1 cellular context compared by ENCODE assay signal in genomic region chr17:30450125-30451027, GRCh38.
TF ChIP-seq lines count a peak whose summit lies in the region.

No MANE protein-coding gene starts in this region.

TF ChIP-seq in HepG2, 621 proteins besides CTCF, POLR2A, EP300 and RAD21 (continued from another document and continues in another):
- no peak for TF ChIP-seq ZNF704 (CRISPR knock-in tag; IDR thresholded peaks at IDR 0.05; ENCODE audit: borderline replicate concordance)
- TF ChIP-seq KDM5A (IDR thresholded peaks at IDR 0.05; ENCODE audit: borderline replicate concordance, low read length), result peak; percentile 51; the same call in 1 of the 2 replicates
- no peak for TF ChIP-seq USF2 (IDR thresholded peaks at IDR 0.05; ENCODE audit: low read depth, low read length)
- TF ChIP-seq USF2 (CRISPR knock-in tag; IDR thresholded peaks at IDR 0.05; ENCODE audit: borderline replicate concordance), result no peak
- peak; percentile 49; the same call in 1 of the 2 replicates for TF ChIP-seq ZFP91 (CRISPR knock-in tag; IDR thresholded peaks at IDR 0.05; ENCODE audit: borderline replicate concordance)
- peak; percentile 89 for TF ChIP-seq ZMYM4 (CRISPR knock-in tag; IDR thresholded peaks at IDR 0.05)
- TF ChIP-seq ZNF782 (CRISPR knock-in tag; IDR thresholded peaks at IDR 0.05; ENCODE audit: borderline replicate concordance), result no peak
- TF ChIP-seq ZNF281 (CRISPR knock-in tag; IDR thresholded peaks at IDR 0.05; ENCODE audit: borderline replicate concordance), result no peak
- TF ChIP-seq HBP1 (CRISPR knock-in tag; IDR thresholded peaks at IDR 0.05; ENCODE audit: low read depth), result no peak
- peak; percentile 70 for TF ChIP-seq HNF1B (CRISPR knock-in tag; IDR thresholded peaks at IDR 0.05)
- no peak; the same call in 1 of the 2 replicates for TF ChIP-seq THRA (CRISPR knock-in tag; IDR thresholded peaks at IDR 0.05; ENCODE audit: borderline replicate concordance)
- peak; percentile 68; the same call in 1 of the 2 replicates for TF ChIP-seq ZNF792 (CRISPR knock-in tag; IDR thresholded peaks at IDR 0.05)
- TF ChIP-seq ZBTB2 (CRISPR knock-in tag; IDR thresholded peaks at IDR 0.05; ENCODE audit: low read depth), result no peak
- no peak for TF ChIP-seq ELF4 (CRISPR knock-in tag; IDR thresholded peaks at IDR 0.05; ENCODE audit: borderline replicate concordance)
- no peak for TF ChIP-seq ZNF773 (CRISPR knock-in tag; IDR thresholded peaks at IDR 0.05; ENCODE audit: borderline replicate concordance)
- TF ChIP-seq DMAP1 (CRISPR knock-in tag; IDR thresholded peaks at IDR 0.05), result no peak
- TF ChIP-seq SMAD9 (CRISPR knock-in tag; IDR thresholded peaks at IDR 0.05), result no peak
- TF ChIP-seq ARID4A (CRISPR knock-in tag; IDR thresholded peaks at IDR 0.05; ENCODE audit: borderline replicate concordance), result peak; percentile 31; the same call in 1 of the 2 replicates
- peak; percentile 66 for TF ChIP-seq IKZF5 (CRISPR knock-in tag; IDR thresholded peaks at IDR 0.05)
- no peak for TF ChIP-seq ZNF512B (CRISPR knock-in tag; IDR thresholded peaks at IDR 0.05; ENCODE audit: borderline replicate concordance)
- TF ChIP-seq TFDP2 (CRISPR knock-in tag; IDR thresholded peaks at IDR 0.05), result no peak
- no peak for TF ChIP-seq ZSCAN21 (CRISPR knock-in tag; IDR thresholded peaks at IDR 0.05; ENCODE audit: borderline replicate concordance)
- TF ChIP-seq CREBL2 (CRISPR knock-in tag; IDR thresholded peaks at IDR 0.05; ENCODE audit: borderline replicate concordance), result no peak
- TF ChIP-seq HOXA9 (CRISPR knock-in tag; IDR thresholded peaks at IDR 0.05; ENCODE audit: borderline replicate concordance), result no peak
